In the genomic region with DNA sequence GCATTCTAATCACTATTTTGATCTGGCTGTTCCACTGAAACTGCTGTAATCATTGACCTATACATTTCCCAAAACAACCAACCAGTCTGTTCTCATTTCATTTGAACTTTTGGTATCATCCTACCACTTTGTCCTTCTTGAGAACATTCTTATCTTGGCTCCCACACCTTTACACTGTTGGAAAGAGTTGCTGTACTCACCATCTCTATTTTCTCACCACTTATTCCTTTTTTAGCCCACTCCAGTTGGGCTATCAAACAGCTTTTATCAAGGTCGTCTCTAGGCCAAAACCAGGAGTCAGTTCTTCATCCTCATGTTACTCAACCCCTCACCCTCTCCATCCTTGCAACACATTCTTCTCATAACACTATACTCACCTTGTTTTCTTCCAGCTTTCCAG, we compare ENCODE assay signal across 25 cellular contexts.
"Had no signal": no experiment of that assay in that cellular context is flagged by ENCODE, and none has a peak within 500 bp of the region (broad histone marks: within the 10 kb centered on the region; RNA-seq: fewer than 3 reads in every experiment).

No MANE protein-coding gene starts in this region.

- H3K27ac ChIP-seq: dorsolateral prefrontal cortex, epithelial cell of prostate, esophagus squamous epithelium, gastroesophageal sphincter, pancreas, right lobe of liver, testis, tibial nerve, upper lobe of right lung, vagina had no signal

- H3K4me3 Mint-ChIP-seq: naive B cell; nephron; stimulated activated effector memory CD8-positive, alpha-beta T cell treated with anti-CD3 and anti-CD28 coated beads, Interleukin-12 subunit alpha, Interleukin-12 subunit beta, amount 100 ng/mL, for 72 hours; stimulated activated naive CD8-positive, alpha-beta T cell treated with anti-CD3 and anti-CD28 coated beads, Interleukin-15, amount 100 ng/mL, for 72 hours had no signal

- H3K27me3 ChIP-seq: dorsolateral prefrontal cortex, esophagus squamous epithelium, gastroesophageal sphincter, pancreas, right lobe of liver, testis, tibial nerve, upper lobe of right lung, vagina had no signal

- FAIRE-seq: endometrium, kidney, pancreas had no signal

- DNase-seq: cortex of kidney; dorsolateral prefrontal cortex; effector CD8-positive, alpha-beta T cell; esophagus squamous epithelium; foreskin fibroblast; kidney; left cardiac atrium; mesendoderm; naive B cell; occipital lobe; pancreas; right lobe of liver; stimulated activated CD4-positive, alpha-beta T cell treated with anti-CD3 and anti-CD28 coated beads, Interleukin-4, amount 100 ng/mL, for 1 hour; stimulated activated CD8-positive, alpha-beta memory T cell treated with anti-CD3 and anti-CD28 coated beads, Interleukin-4, amount 100 ng/mL, for 48 hours; stimulated activated naive CD8-positive, alpha-beta T cell treated with anti-CD3 and anti-CD28 coated beads, Interleukin-15, amount 100 ng/mL, for 72 hours; testis; upper lobe of right lung had no signal

- H3K27me3 Mint-ChIP-seq: naive B cell; progenitor cell of endocrine pancreas; stimulated activated naive CD8-positive, alpha-beta T cell treated with anti-CD3 and anti-CD28 coated beads, Interleukin-15, amount 100 ng/mL, for 72 hours had no signal

- H3K4me1 ChIP-seq: testis, upper lobe of right lung had no signal

- H3K9me3 ChIP-seq: esophagus squamous epithelium, gastroesophageal sphincter, pancreas, right lobe of liver, testis, tibial nerve, upper lobe of right lung, vagina had no signal

- H3K27ac Mint-ChIP-seq: nephron; progenitor cell of endocrine pancreas; stimulated activated effector memory CD8-positive, alpha-beta T cell treated with anti-CD3 and anti-CD28 coated beads, Interleukin-12 subunit alpha, Interleukin-12 subunit beta, amount 100 ng/mL, for 72 hours had no signal

- H3K9me3 Mint-ChIP-seq: naive B cell; nephron; stimulated activated effector memory CD8-positive, alpha-beta T cell treated with anti-CD3 and anti-CD28 coated beads, Interleukin-12 subunit alpha, Interleukin-12 subunit beta, amount 100 ng/mL, for 72 hours; stimulated activated naive CD8-positive, alpha-beta T cell treated with anti-CD3 and anti-CD28 coated beads, Interleukin-15, amount 100 ng/mL, for 72 hours had no signal

- H3K4me3 ChIP-seq: dorsolateral prefrontal cortex, esophagus squamous epithelium, gastroesophageal sphincter, pancreas, right lobe of liver, testis, tibial nerve, upper lobe of right lung, vagina had no signal

- H3K36me3 ChIP-seq: esophagus squamous epithelium, gastroesophageal sphincter, pancreas, right lobe of liver, upper lobe of right lung, vagina had no signal

- ATAC-seq: gastroesophageal sphincter; pancreas; right lobe of liver; stimulated activated effector memory CD8-positive, alpha-beta T cell treated with anti-CD3 and anti-CD28 coated beads, Interleukin-12 subunit alpha, Interleukin-12 subunit beta, amount 100 ng/mL, for 72 hours; stimulated activated naive CD8-positive, alpha-beta T cell treated with anti-CD3 and anti-CD28 coated beads, Interleukin-15, amount 100 ng/mL, for 72 hours; upper lobe of right lung had no signal
